ENCODE assay signal across 8 cellular contexts in genomic region chr18:9101730-9102390, GRCh38. TPM values are rescaled to one million over a fixed set of nuclear protein-coding genes. Genes with fewer than 3 reads are reported as not detected.
DNase-seq lines count a peak whose midpoint lies in the region; ATAC-seq and TF ChIP-seq lines count a peak whose summit lies in the region.

No MANE protein-coding gene starts in this region.

- no peak overlapping the region for H3K56ac ChIP-seq in H9 (ENCODE audit: insufficient read length, low read depth, low read length)

- POLR2A ChIA-PET in activated B cell treated with CpG ODN at 0.5 μM for 24 hours (lab: Charles Lee): interaction anchor here (1.0 to 6.0 kb wide), 9 partner anchors 13 to 45 kb away, joined by 4 to 211 read pairs (median 11); partner anchors contain the start of gene ANKRD12

- no peak overlapping the region for H3K23ac ChIP-seq in H9 (ENCODE audit: insufficient read length, low read depth, low read length)

- H3K27me3 ChIP-seq in H9 (ENCODE audit: insufficient read depth, low read length): no peaks in the 10 kb centered on the region
- H3K27me3 ChIP-seq in osteoblast (ENCODE audit: insufficient read depth, low read length): no peaks in the 10 kb centered on the region

- no peak overlapping the region for H3K9ac ChIP-seq in H9 (ENCODE audit: extremely low read depth, insufficient read length, low read length)

- no peak overlapping the region for H2BK120ac ChIP-seq in H9 (ENCODE audit: low read depth, low read length, poor library complexity, severe bottlenecking)

- H3K4me3 Mint-ChIP-seq in H9: peak overlapping the region; percentile 79 to 87
- H3K4me3 Mint-ChIP-seq in activated B cell treated with CpG ODN at 0.5 μM for 24 hours: peak overlapping the region; percentile 94

- H3K36me3 ChIP-seq in osteoblast (ENCODE audit: insufficient read depth, low read length): no peaks in the 10 kb centered on the region

- no peak overlapping the region for H2BK15ac ChIP-seq in H9 (ENCODE audit: low read depth, low read length)

- intact Hi-C loops in activated B cell treated with CpG ODN at 0.5 μM for 24 hours (cut with micrococcal nuclease): loop anchor here (1.0 to 5.0 kb wide), 7 partner anchors 15 to 813 kb away; partner anchors contain the start of genes ANKRD12, RALBP1, TWSG1 and VAPA

- no peak overlapping the region for H3T11ph ChIP-seq in H9 (ENCODE audit: low read length)

- H3K4me1 ChIP-seq in H9 (ENCODE audit: insufficient read depth, low read length): peaks cover 5% of the 10 kb centered on the region; the same call in 1 of the 2 replicates
- H3K4me1 ChIP-seq in osteoblast (ENCODE audit: insufficient read depth, low read length): peaks cover 42% of the 10 kb centered on the region

- peak; percentile 19 for ATAC-seq in activated B cell treated with CpG ODN at 0.5 μM for 24 hours (ENCODE audit: low read depth)
- no peak for ATAC-seq in HG03469 (IDR thresholded peaks at IDR 0.05; ENCODE audit: unreplicated experiment)

- H3K9me3 ChIP-seq in H9 (ENCODE audit: control insufficient read depth, low read depth, low read length) (no peaks in the 10 kb centered on the region), osteoblast (ENCODE audit: low read depth, low read length) (no peaks in the 10 kb centered on the region)

- H3K4me2 ChIP-seq in H9 (ENCODE audit: insufficient read depth, insufficient read length, low read length): peak overlapping the region; percentile 70
- H3K4me2 ChIP-seq in osteoblast (ENCODE audit: insufficient read depth, low read length): peak overlapping the region; percentile 96

- no peak for TF ChIP-seq POLR2A in NB4 (IDR thresholded peaks at IDR 0.05; ENCODE audit: extremely low read depth, insufficient read length)

- H2AFZ ChIP-seq in H9 (ENCODE audit: low read length) (no peak overlapping the region), osteoblast (ENCODE audit: low read length) (peak overlapping the region; percentile 76)

- H4K20me1 ChIP-seq in H9 (ENCODE audit: control insufficient read depth, insufficient read depth, insufficient read length) (no peaks in the 10 kb centered on the region), osteoblast (ENCODE audit: insufficient read depth, low read length) (peaks cover 31% of the 10 kb centered on the region)

- H3K27me3 Mint-ChIP-seq in H9 (ENCODE audit: low read depth): no peaks in the 10 kb centered on the region
- H3K27me3 Mint-ChIP-seq in activated B cell treated with CpG ODN at 0.5 μM for 24 hours: no peaks in the 10 kb centered on the region

- H3K4me3 ChIP-seq in NB4 (ENCODE audit: low read depth, low read length): peak overlapping the region; percentile 99
- H3K4me3 ChIP-seq in osteoblast (ENCODE audit: insufficient read depth, low read length): peak overlapping the region; percentile 81

- H3K18ac ChIP-seq in H9 (ENCODE audit: insufficient read length, low read depth, low read length): no peak overlapping the region

- H4K8ac ChIP-seq in H9 (replicated peaks; ENCODE audit: insufficient read length, low read depth, low read length): no peak overlapping the region

- H2BK12ac ChIP-seq in H9 (ENCODE audit: insufficient read length, low read depth, low read length): no peak overlapping the region

- H3K36me3 Mint-ChIP-seq in H9 (ENCODE audit: insufficient read depth in 1 of 3, low read depth in 3 of 3): peaks cover 2 to 18% (median 9%) of the 10 kb centered on the region in 3 experiments; a peak in 5 of 7 replicates
- peaks cover 45% of the 10 kb centered on the region for H3K36me3 Mint-ChIP-seq in activated B cell treated with CpG ODN at 0.5 μM for 24 hours (ENCODE audit: low read depth)

- H3K9me3 Mint-ChIP-seq in H9 (no peaks in the 10 kb centered on the region), activated B cell treated with CpG ODN at 0.5 μM for 24 hours (no peaks in the 10 kb centered on the region)

- WGBS in H9 (ENCODE audit: extremely low coverage, insufficient read length, low lambda C conversion rate): no CpG with 5 or more reads among the region's 9 CpGs

- TF ChIP-seq CTCF in H9 (conservative IDR thresholded peaks at IDR 0.05) (no peak), NB4 (IDR thresholded peaks at IDR 0.05; ENCODE audit: low read depth, low read length) (no peak), activated B cell treated with CpG ODN at 0.5 μM for 24 hours (IDR thresholded peaks at IDR 0.05) (no peak), osteoblast (IDR thresholded peaks at IDR 0.05; ENCODE audit: extremely low read depth, low read depth, low read length) (no peak)

- no peaks in the 10 kb centered on the region for H3K79me1 ChIP-seq in H9 (ENCODE audit: insufficient read depth, low read depth, low read length, poor library complexity, severe bottlenecking)

- H2AK5ac ChIP-seq in H9 (ENCODE audit: insufficient read length, low read length): no peak overlapping the region

- no peak overlapping the region for H3K27ac ChIP-seq in H9 (ENCODE audit: insufficient read length, low read depth, low read length)
- peak overlapping the region; percentile 81 for H3K27ac ChIP-seq in osteoblast (ENCODE audit: low read depth, low read length)

- no peak overlapping the region for H2BK5ac ChIP-seq in H9 (ENCODE audit: insufficient read length, low read length)

- no peak overlapping the region for H2BK20ac ChIP-seq in H9 (ENCODE audit: low read depth, low read length, poor library complexity, severe bottlenecking)

- H3K14ac ChIP-seq in H9 (ENCODE audit: insufficient read depth, low read length): no peak overlapping the region

- peaks cover 35% of the 10 kb centered on the region; the same call in 1 of the 2 replicates for H3K79me2 ChIP-seq in H9 (ENCODE audit: insufficient read depth, low read length)
- H3K79me2 ChIP-seq in osteoblast (ENCODE audit: insufficient read depth, low read length): peaks cover 43% of the 10 kb centered on the region

- no peak overlapping the region for H3K4ac ChIP-seq in H9 (ENCODE audit: low read depth, low read length)

- DNase-seq in GDM1 (lab: John Stamatoyannopoulos, UW) (peak; percentile 27), H9 (no peak), NB4 (ENCODE audit: low read depth) (peak; percentile 69), activated B cell treated with CpG ODN at 0.5 μM for 24 hours (no peak), foreskin melanocyte (peak; percentile 58), osteoblast (ENCODE audit: insufficient read length, low spot score, missing footprints) (peak; percentile 90)
- DNase-seq in stimulated activated CD4-positive, alpha-beta T cell treated with anti-CD3 and anti-CD28 coated beads, Interleukin-4, amount 100 ng/mL, for 1 hour: no peak

- H3K23me2 ChIP-seq in H9 (ENCODE audit: insufficient read length, low read depth, low read length, poor library complexity, severe bottlenecking): peaks cover 9% of the 10 kb centered on the region

- H3K27ac Mint-ChIP-seq in H9 (peak overlapping the region in 1 of 3 experiments; percentile 41; a peak in 1 of 7 replicates), activated B cell treated with CpG ODN at 0.5 μM for 24 hours (peak overlapping the region; percentile 94)

- H4K5ac ChIP-seq in H9 (ENCODE audit: insufficient read length, low read depth, low read length): no peak overlapping the region

- no peak overlapping the region for H4K91ac ChIP-seq in H9 (ENCODE audit: insufficient read length, low read depth, low read length)

- CTCF ChIA-PET in activated B cell treated with CpG ODN at 0.5 μM for 24 hours (lab: Charles Lee): interaction anchor here (1.1 to 3.2 kb wide), 5 partner anchors 19 to 45 kb away, joined by 4 to 19 read pairs (median 6); partner anchors contain the start of gene ANKRD12

- H3K4me1 Mint-ChIP-seq in H9 (peaks cover 55 to 64% of the 10 kb centered on the region in 2 experiments), activated B cell treated with CpG ODN at 0.5 μM for 24 hours (peaks cover 42% of the 10 kb centered on the region)

RNA-seq across cellular contexts. Expression of gene NDUFV2, which starts 0.6 kb away (rescaled TPM):
- total RNA-seq in H9 (2021) (206 and 207 TPM in 2 replicates), activated B cell treated with CpG ODN at 0.5 μM for 24 hours (168 and 169 TPM in 2 replicates), osteoblast (95.9 and 102 TPM in 2 replicates)

RNA-seq across cellular contexts. Expression of gene ANKRD12, which starts 34.7 kb away (rescaled TPM):
- total RNA-seq in H9 (2021) (36.0 and 38.9 TPM in 2 replicates), activated B cell treated with CpG ODN at 0.5 μM for 24 hours (121 and 125 TPM in 2 replicates), osteoblast (47.8 and 53.9 TPM in 2 replicates)

Comparison
In these comparisons a context has a peak if more than half of its experiments do, and no peak if none do; other contexts are left out.
1. DNase-seq: peak in GDM1 (single experiment), NB4 (single experiment), foreskin melanocyte (single experiment) and osteoblast (single experiment); none in H9 (single experiment), activated B cell treated with CpG ODN at 0.5 μM for 24 hours (single experiment) and stimulated activated CD4-positive, alpha-beta T cell treated with anti-CD3 and anti-CD28 coated beads, Interleukin-4, amount 100 ng/mL, for 1 hour (single experiment).